In the genomic region with DNA sequence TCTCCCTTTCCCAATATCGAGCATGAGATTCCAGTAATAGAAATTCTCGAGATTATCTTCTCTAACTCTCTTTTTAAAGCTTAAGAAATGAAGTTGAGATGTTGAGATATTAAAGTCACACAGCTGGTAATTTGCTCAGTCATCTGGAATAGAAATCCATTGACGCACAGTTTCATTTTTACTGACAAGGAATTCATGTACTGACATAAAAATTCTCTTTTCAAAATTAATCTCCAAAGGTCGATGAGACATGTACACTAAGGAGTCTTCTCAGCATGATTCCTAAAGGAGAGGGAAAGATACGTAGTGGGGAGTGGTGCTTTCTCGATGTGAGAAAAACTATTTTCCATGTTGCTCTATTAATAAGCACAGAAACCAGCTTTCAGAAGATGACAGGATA, we compare ENCODE assay signal across 25 cellular contexts.
"Had no signal": no experiment of that assay in that cellular context is flagged by ENCODE, and none has a peak within 500 bp of the region (broad histone marks: within the 10 kb centered on the region; RNA-seq: fewer than 3 reads in every experiment).

No MANE protein-coding gene starts in this region.

- DNase-seq: colonic mucosa; cortex of kidney; dermis blood vessel endothelial cell; dorsolateral prefrontal cortex; effector CD4-positive, alpha-beta T cell; effector CD8-positive, alpha-beta T cell; effector memory CD4-positive, alpha-beta T cell; effector memory CD8-positive, alpha-beta T cell; endodermal cell; erythroblast; esophagus squamous epithelium; foreskin fibroblast; foreskin keratinocyte; foreskin melanocyte; gastrocnemius medialis; glutamatergic neuron; head of caudate nucleus; heart left ventricle; heart right ventricle had no signal

- H3K27me3 Mint-ChIP-seq: dendritic cell treated with granulocyte-macrophage colony-stimulating factor and Interleukin-4, amounts not matched to agents 40 ng/mL and 50 ng/mL, for 4 days; effector memory CD8-positive, alpha-beta T cell had no signal

- H3K4me1 ChIP-seq: colonic mucosa, esophagus muscularis mucosa, esophagus squamous epithelium, foreskin keratinocyte, gastrocnemius medialis, gastroesophageal sphincter, heart left ventricle, heart right ventricle had no signal

- H3K27me3 ChIP-seq: colonic mucosa, dorsolateral prefrontal cortex, esophagus muscularis mucosa, esophagus squamous epithelium, foreskin keratinocyte, gastrocnemius medialis, gastroesophageal sphincter, heart left ventricle, heart right ventricle had no signal

- H3K36me3 ChIP-seq: colonic mucosa, esophagus muscularis mucosa, esophagus squamous epithelium, gastrocnemius medialis, gastroesophageal sphincter, heart left ventricle, heart right ventricle had no signal

- H3K27ac ChIP-seq: colonic mucosa, coronary artery, dorsolateral prefrontal cortex, epithelial cell of prostate, esophagus muscularis mucosa, esophagus squamous epithelium, foreskin keratinocyte, gastrocnemius medialis, gastroesophageal sphincter, heart left ventricle, heart right ventricle had no signal

- H3K4me1 Mint-ChIP-seq: endodermal cell had no signal

- ATAC-seq: effector memory CD8-positive, alpha-beta T cell; esophagus mucosa; foreskin keratinocyte; gastrocnemius medialis; gastroesophageal sphincter; heart left ventricle; heart right ventricle had no signal

- H3K9me3 ChIP-seq: colonic mucosa, esophagus muscularis mucosa, esophagus squamous epithelium, gastrocnemius medialis, gastroesophageal sphincter, heart right ventricle had no signal

- H3K9me3 Mint-ChIP-seq: endodermal cell had no signal

- H3K4me3 ChIP-seq: colonic mucosa, coronary artery, dorsolateral prefrontal cortex, esophagus muscularis mucosa, esophagus squamous epithelium, gastrocnemius medialis, gastroesophageal sphincter, heart left ventricle, heart right ventricle had no signal

- H3K4me3 Mint-ChIP-seq: dendritic cell treated with granulocyte-macrophage colony-stimulating factor and Interleukin-4, amounts not matched to agents 40 ng/mL and 50 ng/mL, for 4 days; effector memory CD8-positive, alpha-beta T cell; endodermal cell had no signal
